Comparison of ENCODE assay signal across 8 cellular contexts in genomic region chrX:82528525-82528924, GRCh38.
"Had no signal": no experiment of that assay in that cellular context is flagged by ENCODE, and none has a peak within 500 bp of the region (broad histone marks: within the 10 kb centered on the region; RNA-seq: fewer than 3 reads in every experiment).

No MANE protein-coding gene starts in this region.

- H3K4me1 Mint-ChIP-seq: GM23338, H9 had no signal

- H3K4me3 ChIP-seq: GM23338, K562 had no signal

- H3K27ac Mint-ChIP-seq: GM23338, H9 had no signal

- H3K9me3 Mint-ChIP-seq: GM23338 had no signal

- H3K4me3 Mint-ChIP-seq: GM23338, H9 had no signal

- H2AFZ ChIP-seq: GM23338 had no signal

- ATAC-seq: GM23338, K562 had no signal

- H3K4me2 ChIP-seq: GM23338 had no signal

- FAIRE-seq: H1, H54, HTR-8/SVneo, K562 had no signal

- DNase-seq: H9, HCEC 1CT, KG1 had no signal
